1 cellular context compared by ENCODE assay signal in genomic region chr3:16868513-16868912, GRCh38.
TF ChIP-seq lines count a peak whose summit lies in the region.

No MANE protein-coding gene starts in this region.

TF ChIP-seq in HEK293, 187 proteins besides CTCF, POLR2A, EP300 and RAD21 (continued from another document):
- TF ChIP-seq HIC1 (tag by site-specific recombination; IDR thresholded peaks at IDR 0.05): no peak
- 0 out of 2 replicates have a peak, but pooled peaks have one; percentile 44 for TF ChIP-seq ZNF266 (tag by site-specific recombination; IDR thresholded peaks at IDR 0.05; ENCODE audit: low read depth)
- peak; percentile 65 for TF ChIP-seq ZNF426 (tag by site-specific recombination; IDR thresholded peaks at IDR 0.05)
- 0 out of 2 replicates have a peak, but pooled peaks have one; percentile 12 for TF ChIP-seq ZNF140 (tag by site-specific recombination; IDR thresholded peaks at IDR 0.05)
- 0 out of 2 replicates have a peak, but pooled peaks have one; percentile 42 for TF ChIP-seq ZBTB8A (tag by site-specific recombination; IDR thresholded peaks at IDR 0.05)
- 0 out of 2 replicates have a peak, but pooled peaks have one; percentile 14 for TF ChIP-seq ZNF558 (tag by site-specific recombination; IDR thresholded peaks at IDR 0.05)
- TF ChIP-seq ZNF239 (tag by site-specific recombination; IDR thresholded peaks at IDR 0.05): no peak
- TF ChIP-seq ZNF394 (tag by site-specific recombination; IDR thresholded peaks at IDR 0.05; ENCODE audit: borderline replicate concordance): peak; percentile 85
- TF ChIP-seq ZNF280D (tag by site-specific recombination; IDR thresholded peaks at IDR 0.05): no peak
- TF ChIP-seq ZNF433 (tag by site-specific recombination; IDR thresholded peaks at IDR 0.05; ENCODE audit: low read depth): peak; percentile 27; the same call in 1 of the 2 replicates
- TF ChIP-seq ZXDB (tag by site-specific recombination; IDR thresholded peaks at IDR 0.05): 0 out of 2 replicates have a peak, but pooled peaks have one; percentile 22
- TF ChIP-seq ZNF518A (tag by site-specific recombination; conservative IDR thresholded peaks at IDR 0.05; ENCODE audit: low read depth): peak; percentile 75
- peak; percentile 64 for TF ChIP-seq ZBTB11 (tag by site-specific recombination; conservative IDR thresholded peaks at IDR 0.05; ENCODE audit: low read depth)
- no peak for TF ChIP-seq ZNF501 (tag by site-specific recombination; IDR thresholded peaks at IDR 0.05)
- no peak for TF ChIP-seq ZNF449 (tag by site-specific recombination; IDR thresholded peaks at IDR 0.05)
- peak; percentile 26; the same call in 1 of the 2 replicates for TF ChIP-seq REST (tag by site-specific recombination; IDR thresholded peaks at IDR 0.05)
- peak; percentile 54 for TF ChIP-seq ZNF555 (tag by site-specific recombination; conservative IDR thresholded peaks at IDR 0.05)
